Comparison of ENCODE assay signal across 7 cellular contexts in genomic region chr1:11979028-11979427, GRCh38. TPM values are rescaled to one million over a fixed set of nuclear protein-coding genes. Genes with fewer than 3 reads are reported as not detected.
DNase-seq lines count a peak whose midpoint lies in the region; TF ChIP-seq lines count a peak whose summit lies in the region.
"Not testable (repeated sequence)": the region's sequence is repeated elsewhere in the genome, so short reads cannot be mapped to it uniquely, and the experiment has no call there.

No MANE protein-coding gene starts in this region.

- not testable (repeated sequence) for BruUV-seq in Calu3 (replicated peaks; lab: Mats Ljungman, UMichigan)

- WGBS in adrenal gland, 4 donors: 59 to 81% (median 66%) methylated on average over 8 of the region's 8 CpGs
- 48 to 61% methylated on average over 8 of the region's 8 CpGs for whole genome bisulfite sequencing in esophagus, 2 donors
- 77 to 87% (median 79%) methylated on average over 8 of the region's 8 CpGs for WGBS in stomach, 5 donors

- H3K9me3 Mint-ChIP-seq in Calu3 (ENCODE audit: low read depth, unreplicated experiment); neural progenitor cell: not testable (repeated sequence)

- H2AFZ ChIP-seq in neural progenitor cell (replicated peaks): not testable (repeated sequence)

- peaks cover 35% of the 10 kb centered on the region for H3K79me2 ChIP-seq in neural progenitor cell (ENCODE audit: low read depth)

- not testable (repeated sequence) for TF ChIP-seq POLR2A in Peyer's patch (IDR thresholded peaks at IDR 0.05); adrenal gland (IDR thresholded peaks at IDR 0.05); stomach (IDR thresholded peaks at IDR 0.05)

- H3K36me3 ChIP-seq in Peyer's patch (peaks cover 0 to 41% (median 0%) of the 10 kb centered on the region in 3 donors), adrenal gland (replicated peaks in 1 of 2) (peaks cover 0 to 28% of the 10 kb centered on the region in 2 donors), esophagus (ENCODE audit: control insufficient read depth in 2 of 2, insufficient read depth in 2 of 2, low read length in 1 of 2) (peaks cover 3 to 21% of the 10 kb centered on the region in 2 donors), stomach (peaks cover 11 to 49% (median 41%) of the 10 kb centered on the region in 4 donors)
- H3K36me3 ChIP-seq in neural progenitor cell: not testable (repeated sequence)

- H3K4me2 ChIP-seq in neural progenitor cell: peak overlapping the region; percentile 74

- H3K27me3 Mint-ChIP-seq in Calu3 (ENCODE audit: unreplicated experiment); neural progenitor cell (ENCODE audit: insufficient read depth, low read depth): not testable (repeated sequence)

- peak overlapping the region; percentile 87 to 99 (median 93) for H3K27ac ChIP-seq in Peyer's patch
- peak overlapping the region in 4 of 5 donors; percentile 91 to 94 (median 92) for H3K27ac ChIP-seq in adrenal gland
- peak overlapping the region; percentile 97 to 98 for H3K27ac ChIP-seq in esophagus (ENCODE audit: low read depth in 2 of 2, low read length in 1 of 2)
- H3K27ac ChIP-seq in layer of hippocampus (ENCODE audit: low read depth, low read length): peak overlapping the region; percentile 93
- H3K27ac ChIP-seq in neural progenitor cell: not testable (repeated sequence)
- peak overlapping the region; percentile 81 to 100 (median 96) for H3K27ac ChIP-seq in stomach

- not testable (repeated sequence) for H3F3A ChIP-seq in neural progenitor cell (ENCODE audit: low read depth)

- TF ChIP-seq EP300 in stomach (IDR thresholded peaks at IDR 0.05): not testable (repeated sequence)

- CTCF ChIA-PET in Calu3 (lab: Charles Lee): not testable (repeated sequence)

- H3K9ac ChIP-seq in neural progenitor cell: not testable (repeated sequence)

- H3K4me1 Mint-ChIP-seq in Calu3 (ENCODE audit: low read depth, unreplicated experiment) (peaks cover 31% of the 10 kb centered on the region), neural progenitor cell (peaks cover 26% of the 10 kb centered on the region)

- H4K20me1 ChIP-seq in neural progenitor cell (ENCODE audit: low read depth): not testable (repeated sequence)

- H3K27me3 ChIP-seq in Peyer's patch; adrenal gland; esophagus (ENCODE audit: control insufficient read depth in 1 of 2, insufficient read depth in 2 of 2, low read length in 2 of 2); layer of hippocampus (ENCODE audit: control insufficient read depth, insufficient read depth, low read length); neural progenitor cell; stomach: not testable (repeated sequence)

- H3K27ac Mint-ChIP-seq in Calu3 (ENCODE audit: unreplicated experiment): peak overlapping the region; percentile 91
- not testable (repeated sequence) for H3K27ac Mint-ChIP-seq in neural progenitor cell

- intact Hi-C loops in Calu3 (cut with micrococcal nuclease; ENCODE audit: unreplicated experiment): not testable (repeated sequence)
- intact Hi-C loops in adrenal gland (cut with DNase I): loop anchor here in 1 of 2 donors (5.0 kb wide), 1 partner anchor 62 kb away; no protein-coding TSS in a partner anchor
- intact Hi-C loops in stomach (cut with DNase I; ENCODE audit: low total_unique reads): loop anchor here (10.0 kb wide), 1 partner anchor 64 kb away; no protein-coding TSS in a partner anchor

- H3K4me3 ChIP-seq in Peyer's patch; esophagus (ENCODE audit: low read depth in 1 of 2, low read length in 2 of 2); neural progenitor cell: not testable (repeated sequence)
- H3K4me3 ChIP-seq in adrenal gland (peak overlapping the region in 1 of 4 donors; percentile 69), stomach (peak overlapping the region in 1 of 4 donors; percentile 80)

- not testable (repeated sequence) for TF ChIP-seq CTCF in Calu3 (IDR thresholded peaks at IDR 0.05; ENCODE audit: unreplicated experiment); Peyer's patch (IDR thresholded peaks at IDR 0.05); adrenal gland (IDR thresholded peaks at IDR 0.05); neural progenitor cell (IDR thresholded peaks at IDR 0.05); stomach (IDR thresholded peaks at IDR 0.05)

- H3K36me3 Mint-ChIP-seq in Calu3 (ENCODE audit: insufficient read depth, unreplicated experiment): peaks cover 49% of the 10 kb centered on the region
- H3K36me3 Mint-ChIP-seq in neural progenitor cell: not testable (repeated sequence)

- H3K4me1 ChIP-seq in Peyer's patch (peaks cover 0 to 38% (median 11%) of the 10 kb centered on the region in 4 donors), adrenal gland (replicated peaks in 1 of 2) (peaks cover 17 to 23% of the 10 kb centered on the region in 2 donors), stomach (peaks cover 39 to 51% (median 47%) of the 10 kb centered on the region in 4 donors)
- not testable (repeated sequence) for H3K4me1 ChIP-seq in esophagus (ENCODE audit: control insufficient read depth in 2 of 2, insufficient read depth in 2 of 2, low read length in 1 of 2); neural progenitor cell

- H3K9me3 ChIP-seq in Peyer's patch; adrenal gland (replicated peaks in 1 of 3); esophagus (ENCODE audit: control insufficient read depth in 2 of 2, insufficient read depth in 1 of 2, low read depth in 1 of 2, low read length in 1 of 2); neural progenitor cell (ENCODE audit: low read depth); stomach: not testable (repeated sequence)

- H3K4me3 Mint-ChIP-seq in Calu3 (ENCODE audit: low read depth, unreplicated experiment) (peak overlapping the region; percentile 88), neural progenitor cell (peak overlapping the region; percentile 95)

- not testable (repeated sequence) for DNase-seq in Calu3; Peyer's patch; adrenal gland; neural progenitor cell (ENCODE audit: low spot score); stomach

RNA-seq across cellular contexts. Expression of gene MFN2, which starts 1.2 kb away (rescaled TPM):
- 61.8 and 66.5 TPM in 2 replicates for total RNA-seq in Calu3 (2022)
- 100 to 1,000 TPM in 1 of 4 donors, 10 to 100 TPM in 3; 54.5 to 101 (median 94.9) TPM for total RNA-seq in Peyer's patch
- 100 to 1,000 TPM in 1 of 8 donors, 10 to 100 TPM in 7; 43.7 to 103 (median 63.8) TPM for total RNA-seq in adrenal gland
- polyA plus RNA-seq in adrenal gland: 10 to 100 TPM; 26.6 to 70.5 (median 27.0) TPM
- 10 to 100 TPM; 31.8 to 50.7 TPM for polyA plus RNA-seq in esophagus
- total RNA-seq in neural progenitor cell (ENCODE audit: low replicate concordance): 29.6 and 41.9 TPM in 2 replicates
- total RNA-seq in stomach: 10 to 100 TPM; 46.6 to 68.0 (median 53.6) TPM
- 10 to 100 TPM; 31.2 to 41.9 (median 37.4) TPM for polyA plus RNA-seq in stomach

RNA-seq across cellular contexts. Expression of gene MIIP, which starts 40.3 kb away (rescaled TPM):
- total RNA-seq in Calu3 (2022) (23.4 and 28.8 TPM in 2 replicates), Peyer's patch (10 to 100 TPM; 37.0 to 52.0 (median 43.0) TPM), adrenal gland (10 to 100 TPM; 15.1 to 60.7 (median 26.6) TPM), neural progenitor cell (ENCODE audit: low replicate concordance) (26.3 and 83.4 TPM in 2 replicates), stomach (100 to 1,000 TPM in 1 of 5 donors, 10 to 100 TPM in 3, 1 to 10 TPM in 1; 1.8 to 107 (median 13.2) TPM)
- polyA plus RNA-seq in adrenal gland (10 to 100 TPM in 2 of 3 donors, 1 to 10 TPM in 1; 5.0 to 71.1 (median 43.7) TPM), esophagus (10 to 100 TPM; 15.0 to 16.2 TPM), stomach (10 to 100 TPM; 22.1 to 32.7 (median 25.7) TPM)

RNA-seq across cellular contexts. Expression of gene PLOD1, which starts 44.5 kb away (rescaled TPM):
- total RNA-seq in Calu3 (2022) (77.2 and 80.2 TPM in 2 replicates), Peyer's patch (10 to 100 TPM; 23.9 to 75.2 (median 47.0) TPM), adrenal gland (100 to 1,000 TPM in 4 of 8 donors, 10 to 100 TPM in 4; 62.4 to 133 (median 94.6) TPM), neural progenitor cell (ENCODE audit: low replicate concordance) (27.2 and 73.5 TPM in 2 replicates), stomach (10 to 100 TPM in 4 of 5 donors, 1 to 10 TPM in 1; 8.2 to 56.2 (median 39.4) TPM)
- polyA plus RNA-seq in adrenal gland (10 to 100 TPM; 37.1 to 52.8 (median 49.1) TPM), esophagus (10 to 100 TPM; 17.1 to 18.2 TPM), stomach (10 to 100 TPM in 2 of 3 donors, 1 to 10 TPM in 1; 9.8 to 39.5 (median 31.1) TPM)

RNA-seq across cellular contexts. Expression of gene KIAA2013, which starts 52.8 kb away (rescaled TPM):
- total RNA-seq in Calu3 (2022) (33.7 and 37.8 TPM in 2 replicates), Peyer's patch (100 to 1,000 TPM in 3 of 4 donors, 10 to 100 TPM in 1; 80.9 to 400 (median 278) TPM), adrenal gland (100 to 1,000 TPM in 2 of 8 donors, 10 to 100 TPM in 6; 37.3 to 119 (median 70.5) TPM), neural progenitor cell (ENCODE audit: low replicate concordance) (17.3 and 51.9 TPM in 2 replicates), stomach (100 to 1,000 TPM in 2 of 5 donors, 10 to 100 TPM in 3; 21.0 to 525 (median 70.0) TPM)
- polyA plus RNA-seq in adrenal gland (10 to 100 TPM; 15.2 to 25.8 (median 15.5) TPM), esophagus (10 to 100 TPM; 16.6 to 28.5 TPM), stomach (10 to 100 TPM; 14.4 to 28.9 (median 15.5) TPM)
